In the genomic region with DNA sequence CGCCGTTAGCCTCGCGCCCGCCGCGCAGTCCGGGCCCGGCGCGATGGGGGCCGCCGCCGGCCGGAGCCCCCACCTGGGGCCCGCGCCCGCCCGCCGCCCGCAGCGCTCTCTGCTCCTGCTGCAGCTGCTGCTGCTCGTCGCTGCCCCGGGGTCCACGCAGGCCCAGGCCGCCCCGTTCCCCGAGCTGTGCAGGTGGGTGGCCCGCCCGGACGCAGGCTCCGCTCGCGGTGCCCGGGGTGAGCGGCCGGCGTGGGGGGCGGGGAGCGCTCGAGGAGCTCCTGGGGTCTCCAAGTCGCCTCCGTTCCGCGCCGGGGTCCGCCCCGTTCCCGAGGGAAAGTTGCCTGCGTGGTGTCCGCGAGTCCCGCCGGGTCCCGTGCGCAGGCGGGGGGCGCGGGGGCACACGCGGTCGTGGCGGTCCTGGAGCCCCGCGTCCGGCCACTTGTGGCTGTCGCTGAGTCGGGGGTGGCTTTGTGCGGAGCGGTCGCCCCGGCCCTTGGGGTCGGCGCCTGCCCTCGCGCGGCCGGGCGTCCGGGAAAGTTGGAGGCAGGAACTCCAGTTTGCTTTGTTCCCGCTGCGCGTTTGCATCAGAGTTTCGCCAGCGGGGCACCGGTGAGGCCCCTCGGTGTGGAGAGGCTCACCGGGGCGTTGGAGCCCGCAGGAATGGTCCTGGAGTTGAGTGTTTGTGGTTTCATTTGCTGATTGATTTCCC, we compare ENCODE assay signal across 1 cellular context.
TF ChIP-seq lines count a peak whose summit lies in the region.

No MANE protein-coding gene starts in this region.

TF ChIP-seq in GM12878, 131 proteins besides CTCF, POLR2A, EP300 and RAD21 (continued from another document):
- TF ChIP-seq, protein P1, sequence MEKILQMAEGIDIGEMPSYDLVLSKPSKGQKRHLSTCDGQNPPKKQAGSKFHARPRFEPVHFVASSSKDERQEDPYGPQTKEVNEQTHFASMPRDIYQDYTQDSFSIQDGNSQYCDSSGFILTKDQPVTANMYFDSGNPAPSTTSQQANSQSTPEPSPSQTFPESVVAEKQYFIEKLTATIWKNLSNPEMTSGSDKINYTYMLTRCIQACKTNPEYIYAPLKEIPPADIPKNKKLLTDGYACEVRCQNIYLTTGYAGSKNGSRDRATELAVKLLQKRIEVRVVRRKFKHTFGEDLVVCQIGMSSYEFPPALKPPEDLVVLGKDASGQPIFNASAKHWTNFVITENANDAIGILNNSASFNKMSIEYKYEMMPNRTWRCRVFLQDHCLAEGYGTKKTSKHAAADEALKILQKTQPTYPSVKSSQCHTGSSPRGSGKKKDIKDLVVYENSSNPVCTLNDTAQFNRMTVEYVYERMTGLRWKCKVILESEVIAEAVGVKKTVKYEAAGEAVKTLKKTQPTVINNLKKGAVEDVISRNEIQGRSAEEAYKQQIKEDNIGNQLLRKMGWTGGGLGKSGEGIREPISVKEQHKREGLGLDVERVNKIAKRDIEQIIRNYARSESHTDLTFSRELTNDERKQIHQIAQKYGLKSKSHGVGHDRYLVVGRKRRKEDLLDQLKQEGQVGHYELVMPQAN (conservative IDR thresholded peaks at IDR 0.05): peak; percentile 46; the same call in 1 of the 2 replicates
- peak; percentile 52; the same call in 1 of the 2 replicates for TF ChIP-seq BACH1 (IDR thresholded peaks at IDR 0.05; ENCODE audit: borderline replicate concordance)
